In genomic region chr7:135811513-135811912, GRCh38 we compare ENCODE assay signal across 19 cellular contexts.
"Had no signal": no experiment of that assay in that cellular context is flagged by ENCODE, and none has a peak within 500 bp of the region (broad histone marks: within the 10 kb centered on the region; RNA-seq: fewer than 3 reads in every experiment).

No MANE protein-coding gene starts in this region.

- H3K4me3 ChIP-seq: adrenal gland, esophagus muscularis mucosa, lung, upper lobe of right lung had no signal

- H3K27ac ChIP-seq: adrenal gland, esophagus muscularis mucosa, upper lobe of right lung had no signal

- H3K27ac Mint-ChIP-seq: activated CD8-positive, alpha-beta T cell treated with anti-CD3 and anti-CD28 coated beads for 36 hours; naive thymus-derived CD4-positive, alpha-beta T cell; T-helper 1 cell treated with Interleukin-12 subunit alpha and Interleukin-12 subunit beta and Interleukin-4 antibody, amounts not matched to agents 30 μg/mL and 1 μg/mL, for 36 hours; WTC11 had no signal

- H3K4me3 Mint-ChIP-seq: activated CD8-positive, alpha-beta T cell treated with anti-CD3 and anti-CD28 coated beads for 36 hours; activated T-cell treated with anti-CD3 and anti-CD28 coated beads, Interleukin-2, amount 50 U/mL, for 4 hours; naive thymus-derived CD4-positive, alpha-beta T cell; T-helper 1 cell treated with Interleukin-12 subunit alpha and Interleukin-12 subunit beta and Interleukin-4 antibody, amounts not matched to agents 30 μg/mL and 1 μg/mL, for 36 hours; WTC11 had no signal

- DNase-seq: activated CD4-positive, alpha-beta T cell treated with anti-CD3 and anti-CD28 coated beads for 4 hours; activated CD8-positive, alpha-beta T cell treated with anti-CD3 and anti-CD28 coated beads for 36 hours; activated effector memory CD4-positive, alpha-beta T cell treated with Interleukin-2 at 50 U/mL for 16 hours; activated naive CD4-positive, alpha-beta T cell treated with anti-CD3 and anti-CD28 coated beads, Interleukin-2, amount 50 U/mL, for 16 hours; activated T-cell treated with anti-CD3 and anti-CD28 coated beads, Interleukin-2, amount 50 U/mL, for 4 hours; adrenal gland; caudate nucleus; islet precursor cell; naive thymus-derived CD4-positive, alpha-beta T cell; stimulated activated CD4-positive, alpha-beta T cell treated with anti-CD3 and anti-CD28 coated beads, Interleukin-15, amount 100 ng/mL, for 24 hours; stimulated activated CD4-positive, alpha-beta T cell treated with anti-CD3 and anti-CD28 coated beads, Interleukin-4, amount 100 ng/mL, for 4 hours; stimulated activated CD8-positive, alpha-beta memory T cell treated with anti-CD3 and anti-CD28 coated beads, Interleukin-4, amount 100 ng/mL, for 48 hours; stimulated activated naive CD4-positive, alpha-beta T cell treated with Interleukin-2 at 50 U/mL for 16 hours; substantia nigra; upper lobe of right lung had no signal

- H3K36me3 ChIP-seq: adrenal gland, esophagus muscularis mucosa, upper lobe of right lung had no signal

- ATAC-seq: activated CD8-positive, alpha-beta T cell treated with anti-CD3 and anti-CD28 coated beads for 36 hours; activated T-cell treated with anti-CD3 and anti-CD28 coated beads, Interleukin-2, amount 50 U/mL, for 4 hours; naive thymus-derived CD4-positive, alpha-beta T cell; WTC11 had no signal

- H3K36me3 Mint-ChIP-seq: naive thymus-derived CD4-positive, alpha-beta T cell; WTC11 had no signal

- H3K9me3 Mint-ChIP-seq: activated CD8-positive, alpha-beta T cell treated with anti-CD3 and anti-CD28 coated beads for 36 hours; activated T-cell treated with anti-CD3 and anti-CD28 coated beads, Interleukin-2, amount 50 U/mL, for 4 hours; naive thymus-derived CD4-positive, alpha-beta T cell; T-helper 1 cell treated with Interleukin-12 subunit alpha and Interleukin-12 subunit beta and Interleukin-4 antibody, amounts not matched to agents 30 μg/mL and 1 μg/mL, for 36 hours; WTC11 had no signal

- H3K27me3 ChIP-seq: adrenal gland, esophagus muscularis mucosa, upper lobe of right lung had no signal

- H3K9me3 ChIP-seq: adrenal gland, esophagus muscularis mucosa, upper lobe of right lung had no signal

- H3K4me1 ChIP-seq: upper lobe of right lung had no signal
